Comparison of ENCODE assay signal across 6 cellular contexts in genomic region chr18:14151564-14152113, GRCh38. TPM values are rescaled to one million over a fixed set of nuclear protein-coding genes. Genes with fewer than 3 reads are reported as not detected.
DNase-seq lines count a peak whose midpoint lies in the region; ATAC-seq, FAIRE-seq and TF ChIP-seq lines count a peak whose summit lies in the region.
"Not testable (repeated sequence)": the region's sequence is repeated elsewhere in the genome, so short reads cannot be mapped to it uniquely, and the experiment has no call there.

No MANE protein-coding gene starts in this region.

- not testable (repeated sequence) for H3K27me3 ChIP-seq in PC-3 (ENCODE audit: low read length); endodermal cell (ENCODE audit: control insufficient read depth, insufficient read depth, low read length, poor library complexity, severe bottlenecking)

- intact Hi-C loops in PC-3 (cut with micrococcal nuclease); left colon (cut with DNase I, micrococcal nuclease): not testable (repeated sequence)

- 59 to 63% methylated on average over 3 to 7 of the region's 8 CpGs for WGBS in endodermal cell (ENCODE audit: insufficient coverage in 1 of 2, insufficient read length in 1 of 2), 2 experiments

- FAIRE-seq in urothelium cell line (lab: Jason Lieb, UNC) = peak; percentile 97

- not testable (repeated sequence) for H2AFZ ChIP-seq in PC-3 (ENCODE audit: low read length)

- not testable (repeated sequence) for BruUV-seq in PC-3 (replicated peaks; lab: Mats Ljungman, UMichigan)

- H4K20me1 ChIP-seq in PC-3 (ENCODE audit: low read length) = not testable (repeated sequence)

- POLR2A ChIA-PET in PC-3 (lab: Charles Lee; ENCODE audit: unreplicated experiment) = not testable (repeated sequence)

- H3K9me3 ChIP-seq in PC-3 (ENCODE audit: low read length); endodermal cell (ENCODE audit: control insufficient read depth, low read length): not testable (repeated sequence)

- not testable (repeated sequence) for H3K4me1 Mint-ChIP-seq in endodermal cell

- not testable (repeated sequence) for H3K36me3 Mint-ChIP-seq in endodermal cell (ENCODE audit: low read depth)

- not testable (repeated sequence) for H3K4me2 ChIP-seq in PC-3 (ENCODE audit: low read length)

- TF ChIP-seq CTCF in PC-3 (conservative IDR thresholded peaks at IDR 0.05; ENCODE audit: low read depth, low read length); endodermal cell (conservative IDR thresholded peaks at IDR 0.05): not testable (repeated sequence)

- H3K4me1 ChIP-seq in PC-3 (ENCODE audit: insufficient read depth, low read length); endodermal cell (ENCODE audit: control insufficient read depth, insufficient read depth, low read length): not testable (repeated sequence)

- not testable (repeated sequence) for H3K27ac ChIP-seq in PC-3 (ENCODE audit: low read length); endodermal cell (ENCODE audit: low read depth, low read length)

- not testable (repeated sequence) for H3K9ac ChIP-seq in PC-3 (ENCODE audit: low read length); endodermal cell (ENCODE audit: extremely low read depth, low read length, poor library complexity, severe bottlenecking)

- not testable (repeated sequence) for H3K27me3 Mint-ChIP-seq in endodermal cell (ENCODE audit: insufficient read depth)

- ATAC-seq in PC-3 (peak; percentile 56), left colon (peak; percentile 71)

- H3K4me3 ChIP-seq in PC-3 (ENCODE audit: low read length); endodermal cell (ENCODE audit: low read length): not testable (repeated sequence)

- H3K9me3 Mint-ChIP-seq in endodermal cell = peaks cover 54% of the 10 kb centered on the region

- not testable (repeated sequence) for H3K27ac Mint-ChIP-seq in endodermal cell

- H3K79me2 ChIP-seq in PC-3 (ENCODE audit: low read length) = not testable (repeated sequence)

- not testable (repeated sequence) for H3K4me3 Mint-ChIP-seq in endodermal cell

- H3K9me2 ChIP-seq in PC-3 (replicated peaks; ENCODE audit: low read length) = not testable (repeated sequence)

- DNase-seq in DMS53 (lab: John Stamatoyannopoulos, UW) = peak; percentile 29
- peak; percentile 54 for DNase-seq in NCI-H69 (lab: John Stamatoyannopoulos, UW)
- not testable (repeated sequence) for DNase-seq in PC-3; left colon; urothelium cell line (ENCODE audit: low spot score)
- DNase-seq in endodermal cell = peak; percentile 6

- not testable (repeated sequence) for H3F3A ChIP-seq in PC-3 (ENCODE audit: low read length, unreplicated experiment)

- not testable (repeated sequence) for H3K36me3 ChIP-seq in PC-3 (ENCODE audit: low read depth, low read length); endodermal cell (ENCODE audit: control insufficient read depth, insufficient read depth, low read length)

- CTCF ChIA-PET in PC-3 (lab: Charles Lee) = not testable (repeated sequence)

RNA-seq across cellular contexts. Expression of gene ZNF519, which starts 19.4 kb away (rescaled TPM):
- total RNA-seq in PC-3 (2014; rRNA removed) = 5.9 and 7.3 TPM in 2 replicates
- total RNA-seq in endodermal cell = 10 to 100 TPM; 24.6 to 31.9 TPM
- polyA plus RNA-seq in endodermal cell (2013, experiment 1 of 2) = 25.4 TPM
- polyA plus RNA-seq in endodermal cell (2013, experiment 2 of 2) = 29.5 TPM
- 1 to 10 TPM; 2.6 to 4.7 TPM for total RNA-seq in left colon
